1 cellular context compared by ENCODE assay signal in the genomic region with DNA sequence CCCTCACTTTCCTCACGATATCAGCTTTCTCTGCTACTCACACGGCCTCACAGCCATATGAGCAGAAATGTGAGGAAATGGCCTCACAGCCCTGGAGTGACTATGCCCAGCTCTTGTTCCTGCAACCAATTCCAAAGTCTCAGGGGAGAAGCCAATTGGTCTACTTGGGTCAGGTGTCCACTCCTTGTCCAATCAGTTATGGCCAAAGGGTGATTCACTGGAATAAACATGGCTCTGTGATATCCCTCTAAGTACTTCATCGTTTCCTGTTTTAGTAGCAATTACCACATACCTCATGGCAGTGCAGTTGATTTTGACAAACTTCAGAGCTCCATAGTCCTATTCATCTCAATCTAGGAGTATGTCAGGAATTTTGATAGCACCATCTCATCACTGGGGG.
TF ChIP-seq lines count a peak whose summit lies in the region.

No MANE protein-coding gene starts in this region.

TF ChIP-seq in GM12878, 131 proteins besides CTCF, POLR2A, EP300 and RAD21:
- TF ChIP-seq, protein P1, sequence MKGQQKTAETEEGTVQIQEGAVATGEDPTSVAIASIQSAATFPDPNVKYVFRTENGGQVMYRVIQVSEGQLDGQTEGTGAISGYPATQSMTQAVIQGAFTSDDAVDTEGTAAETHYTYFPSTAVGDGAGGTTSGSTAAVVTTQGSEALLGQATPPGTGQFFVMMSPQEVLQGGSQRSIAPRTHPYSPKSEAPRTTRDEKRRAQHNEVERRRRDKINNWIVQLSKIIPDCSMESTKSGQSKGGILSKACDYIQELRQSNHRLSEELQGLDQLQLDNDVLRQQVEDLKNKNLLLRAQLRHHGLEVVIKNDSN (IDR thresholded peaks at IDR 0.05; ENCODE audit: borderline replicate concordance, extremely low read length, insufficient read depth, low read depth, low read length), result peak; percentile 23
- TF ChIP-seq BRCA1 (IDR thresholded peaks at IDR 0.05; ENCODE audit: low read depth, low read length) (no peak), ZSCAN29 (IDR thresholded peaks at IDR 0.05) (no peak)
- TF ChIP-seq, protein P2, sequence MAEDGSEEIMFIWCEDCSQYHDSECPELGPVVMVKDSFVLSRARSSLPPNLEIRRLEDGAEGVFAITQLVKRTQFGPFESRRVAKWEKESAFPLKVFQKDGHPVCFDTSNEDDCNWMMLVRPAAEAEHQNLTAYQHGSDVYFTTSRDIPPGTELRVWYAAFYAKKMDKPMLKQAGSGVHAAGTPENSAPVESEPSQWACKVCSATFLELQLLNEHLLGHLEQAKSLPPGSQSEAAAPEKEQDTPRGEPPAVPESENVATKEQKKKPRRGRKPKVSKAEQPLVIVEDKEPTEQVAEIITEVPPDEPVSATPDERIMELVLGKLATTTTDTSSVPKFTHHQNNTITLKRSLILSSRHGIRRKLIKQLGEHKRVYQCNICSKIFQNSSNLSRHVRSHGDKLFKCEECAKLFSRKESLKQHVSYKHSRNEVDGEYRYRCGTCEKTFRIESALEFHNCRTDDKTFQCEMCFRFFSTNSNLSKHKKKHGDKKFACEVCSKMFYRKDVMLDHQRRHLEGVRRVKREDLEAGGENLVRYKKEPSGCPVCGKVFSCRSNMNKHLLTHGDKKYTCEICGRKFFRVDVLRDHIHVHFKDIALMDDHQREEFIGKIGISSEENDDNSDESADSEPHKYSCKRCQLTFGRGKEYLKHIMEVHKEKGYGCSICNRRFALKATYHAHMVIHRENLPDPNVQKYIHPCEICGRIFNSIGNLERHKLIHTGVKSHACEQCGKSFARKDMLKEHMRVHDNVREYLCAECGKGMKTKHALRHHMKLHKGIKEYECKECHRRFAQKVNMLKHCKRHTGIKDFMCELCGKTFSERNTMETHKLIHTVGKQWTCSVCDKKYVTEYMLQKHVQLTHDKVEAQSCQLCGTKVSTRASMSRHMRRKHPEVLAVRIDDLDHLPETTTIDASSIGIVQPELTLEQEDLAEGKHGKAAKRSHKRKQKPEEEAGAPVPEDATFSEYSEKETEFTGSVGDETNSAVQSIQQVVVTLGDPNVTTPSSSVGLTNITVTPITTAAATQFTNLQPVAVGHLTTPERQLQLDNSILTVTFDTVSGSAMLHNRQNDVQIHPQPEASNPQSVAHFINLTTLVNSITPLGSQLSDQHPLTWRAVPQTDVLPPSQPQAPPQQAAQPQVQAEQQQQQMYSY (CRISPR knock-in tag; IDR thresholded peaks at IDR 0.05), result no peak
- TF ChIP-seq, protein P3, sequence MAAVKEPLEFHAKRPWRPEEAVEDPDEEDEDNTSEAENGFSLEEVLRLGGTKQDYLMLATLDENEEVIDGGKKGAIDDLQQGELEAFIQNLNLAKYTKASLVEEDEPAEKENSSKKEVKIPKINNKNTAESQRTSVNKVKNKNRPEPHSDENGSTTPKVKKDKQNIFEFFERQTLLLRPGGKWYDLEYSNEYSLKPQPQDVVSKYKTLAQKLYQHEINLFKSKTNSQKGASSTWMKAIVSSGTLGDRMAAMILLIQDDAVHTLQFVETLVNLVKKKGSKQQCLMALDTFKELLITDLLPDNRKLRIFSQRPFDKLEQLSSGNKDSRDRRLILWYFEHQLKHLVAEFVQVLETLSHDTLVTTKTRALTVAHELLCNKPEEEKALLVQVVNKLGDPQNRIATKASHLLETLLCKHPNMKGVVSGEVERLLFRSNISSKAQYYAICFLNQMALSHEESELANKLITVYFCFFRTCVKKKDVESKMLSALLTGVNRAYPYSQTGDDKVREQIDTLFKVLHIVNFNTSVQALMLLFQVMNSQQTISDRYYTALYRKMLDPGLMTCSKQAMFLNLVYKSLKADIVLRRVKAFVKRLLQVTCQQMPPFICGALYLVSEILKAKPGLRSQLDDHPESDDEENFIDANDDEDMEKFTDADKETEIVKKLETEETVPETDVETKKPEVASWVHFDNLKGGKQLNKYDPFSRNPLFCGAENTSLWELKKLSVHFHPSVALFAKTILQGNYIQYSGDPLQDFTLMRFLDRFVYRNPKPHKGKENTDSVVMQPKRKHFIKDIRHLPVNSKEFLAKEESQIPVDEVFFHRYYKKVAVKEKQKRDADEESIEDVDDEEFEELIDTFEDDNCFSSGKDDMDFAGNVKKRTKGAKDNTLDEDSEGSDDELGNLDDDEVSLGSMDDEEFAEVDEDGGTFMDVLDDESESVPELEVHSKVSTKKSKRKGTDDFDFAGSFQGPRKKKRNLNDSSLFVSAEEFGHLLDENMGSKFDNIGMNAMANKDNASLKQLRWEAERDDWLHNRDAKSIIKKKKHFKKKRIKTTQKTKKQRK (IDR thresholded peaks at IDR 0.05; ENCODE audit: low read depth, low read length), result no peak
- TF ChIP-seq, protein P4, sequence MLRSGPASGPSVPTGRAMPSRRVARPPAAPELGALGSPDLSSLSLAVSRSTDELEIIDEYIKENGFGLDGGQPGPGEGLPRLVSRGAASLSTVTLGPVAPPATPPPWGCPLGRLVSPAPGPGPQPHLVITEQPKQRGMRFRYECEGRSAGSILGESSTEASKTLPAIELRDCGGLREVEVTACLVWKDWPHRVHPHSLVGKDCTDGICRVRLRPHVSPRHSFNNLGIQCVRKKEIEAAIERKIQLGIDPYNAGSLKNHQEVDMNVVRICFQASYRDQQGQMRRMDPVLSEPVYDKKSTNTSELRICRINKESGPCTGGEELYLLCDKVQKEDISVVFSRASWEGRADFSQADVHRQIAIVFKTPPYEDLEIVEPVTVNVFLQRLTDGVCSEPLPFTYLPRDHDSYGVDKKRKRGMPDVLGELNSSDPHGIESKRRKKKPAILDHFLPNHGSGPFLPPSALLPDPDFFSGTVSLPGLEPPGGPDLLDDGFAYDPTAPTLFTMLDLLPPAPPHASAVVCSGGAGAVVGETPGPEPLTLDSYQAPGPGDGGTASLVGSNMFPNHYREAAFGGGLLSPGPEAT (IDR thresholded peaks at IDR 0.05; ENCODE audit: low read depth), result no peak
